In the genomic region with DNA sequence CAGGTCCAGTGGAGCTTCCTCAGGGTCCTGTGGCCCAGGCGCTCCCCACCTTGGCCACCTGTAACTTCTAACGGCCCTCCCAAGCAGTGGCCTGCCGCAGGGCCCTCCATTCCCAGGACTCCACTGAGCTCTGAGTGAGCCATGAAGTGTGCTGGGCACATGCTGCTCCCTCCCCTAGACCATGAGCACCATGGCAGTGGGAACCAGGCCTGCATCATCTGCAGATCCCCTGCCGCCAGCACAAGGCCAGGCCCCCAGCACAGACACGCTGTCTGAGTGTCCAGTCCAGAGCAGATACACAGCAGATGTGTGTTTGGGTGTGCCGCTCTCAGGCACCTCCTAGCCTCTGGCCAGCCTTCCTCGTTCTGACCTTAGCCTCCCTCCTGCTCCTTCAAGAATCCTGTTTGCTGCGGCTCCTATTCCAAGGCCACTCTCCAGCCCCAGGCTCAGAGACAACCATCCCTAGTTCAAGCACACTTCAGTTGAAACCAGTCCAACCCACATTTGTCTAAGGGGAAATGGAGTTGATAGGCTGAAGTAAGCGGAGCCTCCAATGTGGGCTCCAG, we compare ENCODE assay signal across 23 cellular contexts. TPM values are rescaled to one million over a fixed set of nuclear protein-coding genes. Genes with fewer than 3 reads are reported as not detected.
"Had no signal": no experiment of that assay in that cellular context is flagged by ENCODE, and none has a peak within 500 bp of the region (broad histone marks: within the 10 kb centered on the region; RNA-seq: fewer than 3 reads in every experiment).

No MANE protein-coding gene starts in this region.

- H3K36me3 Mint-ChIP-seq: immature natural killer cell; mesothelial cell of epicardium; natural killer cell treated with Interleukin-12 subunit alpha and Interleukin-12 subunit beta and Interleukin-15 and Interleukin-18, amount 100 ng/mL, for 72 hours; type B pancreatic cell had no signal

- H3K27me3 ChIP-seq: ascending aorta, gastrocnemius medialis had no signal

- H3K9me3 ChIP-seq: ascending aorta, gastrocnemius medialis, suprapubic skin had no signal

- H3K27ac ChIP-seq: ascending aorta, gastrocnemius medialis, heart left ventricle, skin epidermis, suprapubic skin had no signal

- H3K9me3 Mint-ChIP-seq: activated CD4-positive, alpha-beta T cell treated with anti-CD3 and anti-CD28 coated beads, Interleukin-2, amount 10 ng/mL, durations not matched to agents 24 days and 14 days; activated CD8-positive, alpha-beta T cell treated with anti-CD3 and anti-CD28 coated beads for 36 hours; activated T-cell treated with anti-CD3 and anti-CD28 coated beads, Interleukin-2, amount 50 U/mL, for 24 hours; immature natural killer cell; mesothelial cell of epicardium; natural killer cell treated with Interleukin-12 subunit alpha and Interleukin-12 subunit beta and Interleukin-15 and Interleukin-18, amount 100 ng/mL, for 72 hours; stimulated activated naive CD8-positive, alpha-beta T cell treated with anti-CD3 and anti-CD28 coated beads, Interleukin-15, amount 100 ng/mL, for 72 hours; type B pancreatic cell had no signal

- H3K36me3 ChIP-seq: ascending aorta, gastrocnemius medialis, heart left ventricle, suprapubic skin had no signal

- H3K4me3 Mint-ChIP-seq: activated CD4-positive, alpha-beta T cell treated with anti-CD3 and anti-CD28 coated beads, Interleukin-2, amount 10 ng/mL, durations not matched to agents 24 days and 14 days; activated CD8-positive, alpha-beta T cell treated with anti-CD3 and anti-CD28 coated beads for 36 hours; activated T-cell treated with anti-CD3 and anti-CD28 coated beads, Interleukin-2, amount 50 U/mL, for 24 hours; immature natural killer cell; mesothelial cell of epicardium; natural killer cell treated with Interleukin-12 subunit alpha and Interleukin-12 subunit beta and Interleukin-15 and Interleukin-18, amount 100 ng/mL, for 72 hours; stimulated activated naive CD8-positive, alpha-beta T cell treated with anti-CD3 and anti-CD28 coated beads, Interleukin-15, amount 100 ng/mL, for 72 hours; type B pancreatic cell had no signal

- H3K4me1 Mint-ChIP-seq: activated CD4-positive, alpha-beta T cell treated with anti-CD3 and anti-CD28 coated beads, Interleukin-2, amount 10 ng/mL, durations not matched to agents 24 days and 14 days; immature natural killer cell; mesothelial cell of epicardium; stimulated activated naive CD8-positive, alpha-beta T cell treated with anti-CD3 and anti-CD28 coated beads, Interleukin-15, amount 100 ng/mL, for 72 hours had no signal

- H3K4me1 ChIP-seq: ascending aorta, heart left ventricle, suprapubic skin had no signal

- DNase-seq: activated CD4-positive, alpha-beta T cell treated with anti-CD3 and anti-CD28 coated beads, Interleukin-2, amount 10 ng/mL, durations not matched to agents 24 days and 14 days; activated CD4-positive, CD25-positive, alpha-beta regulatory T cell; activated CD8-positive, alpha-beta T cell treated with anti-CD3 and anti-CD28 coated beads for 36 hours; activated naive CD4-positive, alpha-beta T cell treated with anti-CD3 and anti-CD28 coated beads, Interleukin-2, amount 50 U/mL, for 16 hours; activated T-cell treated with anti-CD3 and anti-CD28 coated beads, Interleukin-2, amount 50 U/mL, for 24 hours; cortex of kidney; immature natural killer cell; nucleus accumbens; stimulated activated CD4-positive, alpha-beta T cell treated with anti-CD3 and anti-CD28 coated beads, Interleukin-4, amount 100 ng/mL, for 1 hour; stimulated activated naive CD8-positive, alpha-beta T cell treated with anti-CD3 and anti-CD28 coated beads, Interleukin-15, amount 100 ng/mL, for 72 hours; T1000 had no signal

- ATAC-seq: activated CD8-positive, alpha-beta T cell treated with anti-CD3 and anti-CD28 coated beads for 36 hours; esophagus mucosa; gastrocnemius medialis; heart left ventricle; natural killer cell treated with Interleukin-12 subunit alpha and Interleukin-12 subunit beta and Interleukin-15 and Interleukin-18, amount 100 ng/mL, for 72 hours had no signal

- H3K27ac Mint-ChIP-seq: activated CD4-positive, alpha-beta T cell treated with anti-CD3 and anti-CD28 coated beads, Interleukin-2, amount 10 ng/mL, durations not matched to agents 24 days and 14 days; activated CD8-positive, alpha-beta T cell treated with anti-CD3 and anti-CD28 coated beads for 36 hours; activated T-cell treated with anti-CD3 and anti-CD28 coated beads, Interleukin-2, amount 50 U/mL, for 24 hours; mesothelial cell of epicardium; natural killer cell treated with Interleukin-12 subunit alpha and Interleukin-12 subunit beta and Interleukin-15 and Interleukin-18, amount 100 ng/mL, for 72 hours; progenitor cell of endocrine pancreas; type B pancreatic cell had no signal

- H3K4me3 ChIP-seq: ascending aorta, gastrocnemius medialis, heart left ventricle, lung, skin epidermis, suprapubic skin had no signal

RNA-seq across cellular contexts. Expression of a gene that starts 7.0 kb away (rescaled TPM):
- total RNA-seq: T-helper 1 cell treated with Interleukin-12 subunit alpha and Interleukin-12 subunit beta and Interleukin-4 antibody, amounts not matched to agents 30 ng/mL and 1 ng/mL, for 36 hours had no signal
- polyA plus RNA-seq: immature natural killer cell had no signal

RNA-seq across cellular contexts. Expression of a gene that starts 30.5 kb away (rescaled TPM):
- total RNA-seq: activated CD4-positive, alpha-beta T cell treated with anti-CD3 and anti-CD28 coated beads, Interleukin-2, amount 10 ng/mL, durations not matched to agents 24 days and 14 days; activated CD8-positive, alpha-beta T cell treated with anti-CD3 and anti-CD28 coated beads for 36 hours; ascending aorta; esophagus mucosa; gastrocnemius medialis; heart left ventricle; mesothelial cell of epicardium; natural killer cell treated with Interleukin-12 subunit alpha and Interleukin-12 subunit beta and Interleukin-15 and Interleukin-18, amount 100 ng/mL, for 72 hours; suprapubic skin; T-helper 1 cell treated with Interleukin-12 subunit alpha and Interleukin-12 subunit beta and Interleukin-4 antibody, amounts not matched to agents 30 ng/mL and 1 ng/mL, for 36 hours had no signal
- polyA plus RNA-seq: heart left ventricle, immature natural killer cell had no signal
